1 cellular context compared by ENCODE assay signal in genomic region chr2:30665761-30666306, GRCh38.
TF ChIP-seq lines count a peak whose summit lies in the region.

No MANE protein-coding gene starts in this region.

TF ChIP-seq in GM12878, 131 proteins besides CTCF, POLR2A, EP300 and RAD21:
- TF ChIP-seq, protein P1, sequence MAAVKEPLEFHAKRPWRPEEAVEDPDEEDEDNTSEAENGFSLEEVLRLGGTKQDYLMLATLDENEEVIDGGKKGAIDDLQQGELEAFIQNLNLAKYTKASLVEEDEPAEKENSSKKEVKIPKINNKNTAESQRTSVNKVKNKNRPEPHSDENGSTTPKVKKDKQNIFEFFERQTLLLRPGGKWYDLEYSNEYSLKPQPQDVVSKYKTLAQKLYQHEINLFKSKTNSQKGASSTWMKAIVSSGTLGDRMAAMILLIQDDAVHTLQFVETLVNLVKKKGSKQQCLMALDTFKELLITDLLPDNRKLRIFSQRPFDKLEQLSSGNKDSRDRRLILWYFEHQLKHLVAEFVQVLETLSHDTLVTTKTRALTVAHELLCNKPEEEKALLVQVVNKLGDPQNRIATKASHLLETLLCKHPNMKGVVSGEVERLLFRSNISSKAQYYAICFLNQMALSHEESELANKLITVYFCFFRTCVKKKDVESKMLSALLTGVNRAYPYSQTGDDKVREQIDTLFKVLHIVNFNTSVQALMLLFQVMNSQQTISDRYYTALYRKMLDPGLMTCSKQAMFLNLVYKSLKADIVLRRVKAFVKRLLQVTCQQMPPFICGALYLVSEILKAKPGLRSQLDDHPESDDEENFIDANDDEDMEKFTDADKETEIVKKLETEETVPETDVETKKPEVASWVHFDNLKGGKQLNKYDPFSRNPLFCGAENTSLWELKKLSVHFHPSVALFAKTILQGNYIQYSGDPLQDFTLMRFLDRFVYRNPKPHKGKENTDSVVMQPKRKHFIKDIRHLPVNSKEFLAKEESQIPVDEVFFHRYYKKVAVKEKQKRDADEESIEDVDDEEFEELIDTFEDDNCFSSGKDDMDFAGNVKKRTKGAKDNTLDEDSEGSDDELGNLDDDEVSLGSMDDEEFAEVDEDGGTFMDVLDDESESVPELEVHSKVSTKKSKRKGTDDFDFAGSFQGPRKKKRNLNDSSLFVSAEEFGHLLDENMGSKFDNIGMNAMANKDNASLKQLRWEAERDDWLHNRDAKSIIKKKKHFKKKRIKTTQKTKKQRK (IDR thresholded peaks at IDR 0.05; ENCODE audit: low read depth, low read length) = no peak
- TF ChIP-seq SMAD1 (IDR thresholded peaks at IDR 0.05; ENCODE audit: low read depth, partially characterized antibody) = no peak
- TF ChIP-seq, protein P2, sequence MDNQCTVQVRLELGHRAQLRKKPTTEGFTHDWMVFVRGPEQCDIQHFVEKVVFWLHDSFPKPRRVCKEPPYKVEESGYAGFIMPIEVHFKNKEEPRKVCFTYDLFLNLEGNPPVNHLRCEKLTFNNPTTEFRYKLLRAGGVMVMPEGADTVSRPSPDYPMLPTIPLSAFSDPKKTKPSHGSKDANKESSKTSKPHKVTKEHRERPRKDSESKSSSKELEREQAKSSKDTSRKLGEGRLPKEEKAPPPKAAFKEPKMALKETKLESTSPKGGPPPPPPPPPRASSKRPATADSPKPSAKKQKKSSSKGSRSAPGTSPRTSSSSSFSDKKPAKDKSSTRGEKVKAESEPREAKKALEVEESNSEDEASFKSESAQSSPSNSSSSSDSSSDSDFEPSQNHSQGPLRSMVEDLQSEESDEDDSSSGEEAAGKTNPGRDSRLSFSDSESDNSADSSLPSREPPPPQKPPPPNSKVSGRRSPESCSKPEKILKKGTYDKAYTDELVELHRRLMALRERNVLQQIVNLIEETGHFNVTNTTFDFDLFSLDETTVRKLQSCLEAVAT (IDR thresholded peaks at IDR 0.05) = no peak
- no peak for TF ChIP-seq ZBED1 (IDR thresholded peaks at IDR 0.05; ENCODE audit: borderline replicate concordance)
- TF ChIP-seq CHD2 (IDR thresholded peaks at IDR 0.05; ENCODE audit: borderline replicate concordance, low read depth, low read length) = no peak
- TF ChIP-seq SMARCA5 (IDR thresholded peaks at IDR 0.05) = no peak
- TF ChIP-seq CBX5 (IDR thresholded peaks at IDR 0.05; ENCODE audit: low read depth) = no peak
- TF ChIP-seq USF1 (IDR thresholded peaks at IDR 0.05; ENCODE audit: borderline replicate concordance, extremely low read length, insufficient read depth, low read depth, low read length) = no peak
- TF ChIP-seq HDAC6 (IDR thresholded peaks at IDR 0.05; ENCODE audit: unreplicated experiment) = no peak
- no peak for TF ChIP-seq SMC3 (IDR thresholded peaks at IDR 0.05; ENCODE audit: borderline replicate concordance, low read length)
- TF ChIP-seq, protein P3, sequence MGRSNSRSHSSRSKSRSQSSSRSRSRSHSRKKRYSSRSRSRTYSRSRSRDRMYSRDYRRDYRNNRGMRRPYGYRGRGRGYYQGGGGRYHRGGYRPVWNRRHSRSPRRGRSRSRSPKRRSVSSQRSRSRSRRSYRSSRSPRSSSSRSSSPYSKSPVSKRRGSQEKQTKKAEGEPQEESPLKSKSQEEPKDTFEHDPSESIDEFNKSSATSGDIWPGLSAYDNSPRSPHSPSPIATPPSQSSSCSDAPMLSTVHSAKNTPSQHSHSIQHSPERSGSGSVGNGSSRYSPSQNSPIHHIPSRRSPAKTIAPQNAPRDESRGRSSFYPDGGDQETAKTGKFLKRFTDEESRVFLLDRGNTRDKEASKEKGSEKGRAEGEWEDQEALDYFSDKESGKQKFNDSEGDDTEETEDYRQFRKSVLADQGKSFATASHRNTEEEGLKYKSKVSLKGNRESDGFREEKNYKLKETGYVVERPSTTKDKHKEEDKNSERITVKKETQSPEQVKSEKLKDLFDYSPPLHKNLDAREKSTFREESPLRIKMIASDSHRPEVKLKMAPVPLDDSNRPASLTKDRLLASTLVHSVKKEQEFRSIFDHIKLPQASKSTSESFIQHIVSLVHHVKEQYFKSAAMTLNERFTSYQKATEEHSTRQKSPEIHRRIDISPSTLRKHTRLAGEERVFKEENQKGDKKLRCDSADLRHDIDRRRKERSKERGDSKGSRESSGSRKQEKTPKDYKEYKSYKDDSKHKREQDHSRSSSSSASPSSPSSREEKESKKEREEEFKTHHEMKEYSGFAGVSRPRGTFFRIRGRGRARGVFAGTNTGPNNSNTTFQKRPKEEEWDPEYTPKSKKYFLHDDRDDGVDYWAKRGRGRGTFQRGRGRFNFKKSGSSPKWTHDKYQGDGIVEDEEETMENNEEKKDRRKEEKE (IDR thresholded peaks at IDR 0.05) = no peak
